Comparison of ENCODE assay signal across 7 cellular contexts in genomic region chrX:136880003-136880451, GRCh38. TPM values are rescaled to one million over a fixed set of nuclear protein-coding genes. Genes with fewer than 3 reads are reported as not detected.
DNase-seq lines count a peak whose midpoint lies in the region; ATAC-seq and TF ChIP-seq lines count a peak whose summit lies in the region.

No MANE protein-coding gene starts in this region.

- dilution Hi-C loops in mammary epithelial cell (cut with HindIII; ENCODE audit: low sequenced_read_pairs), result no loop called here

- TSS peak; percentile 71 for BruUV-seq in mammary epithelial cell (replicated peaks; lab: Mats Ljungman, UMichigan)

- H4K20me1 ChIP-seq in mammary epithelial cell (ENCODE audit: insufficient read depth, low read length), result no peaks in the 10 kb centered on the region

- H2AFZ ChIP-seq in mammary epithelial cell (ENCODE audit: low read depth, low read length), result peak overlapping the region; percentile 68

- no peaks in the 10 kb centered on the region for H3K9me3 ChIP-seq in mammary epithelial cell (replicated peaks; ENCODE audit: insufficient read depth, low read length)

- peaks cover 45% of the 10 kb centered on the region for H3K79me2 ChIP-seq in mammary epithelial cell (ENCODE audit: insufficient read depth, low read length)

- H3K27me3 ChIP-seq in mammary epithelial cell (ENCODE audit: insufficient read depth, low read length), result no peaks in the 10 kb centered on the region

- intact Hi-C loops in mammary epithelial cell (cut with micrococcal nuclease), result loop anchor here (1.0 to 5.0 kb wide), 2 partner anchors 30 to 47 kb away; no protein-coding TSS in a partner anchor

- DNase-seq in T follicular helper cell (ENCODE audit: low read depth), result peak; percentile 6
- DNase-seq in mammary epithelial cell, result no peak
- DNase-seq in kidney glomerular epithelial cell (lab: John Stamatoyannopoulos, UW), result peak; percentile 14
- peak; percentile 2 to 11 for DNase-seq in stimulated activated CD8-positive, alpha-beta memory T cell treated with anti-CD3 and anti-CD28 coated beads, Interleukin-15, amount 100 ng/mL, for 4 hours (ENCODE audit: low read depth in 2 of 2)
- no peak for DNase-seq in SKM-1 treated with dmso at 0.1 percent for 144 hours (lab: John Stamatoyannopoulos, UW; ENCODE audit: unreplicated experiment)

- no peak for TF ChIP-seq CTCF in mammary epithelial cell (conservative IDR thresholded peaks at IDR 0.05 in 1 of 2, IDR thresholded peaks at IDR 0.05 in 1 of 2; ENCODE audit: extremely low read depth in 1 of 2, insufficient read depth in 1 of 2, low read depth in 1 of 2, low read length in 2 of 2)

- peaks cover 6% of the 10 kb centered on the region for H3K36me3 ChIP-seq in mammary epithelial cell (ENCODE audit: insufficient read depth, low read length)

- H3K4me1 ChIP-seq in mammary epithelial cell (ENCODE audit: insufficient read depth, low read length), result no peaks in the 10 kb centered on the region

- H3K27ac ChIP-seq in mammary epithelial cell (ENCODE audit: insufficient read depth, low read depth, low read length), result peak overlapping the region; percentile 73

- H3K9ac ChIP-seq in mammary epithelial cell (ENCODE audit: insufficient read depth, low read length), result peak overlapping the region; percentile 82

- peak; percentile 11 for ATAC-seq in GM19025 (IDR thresholded peaks at IDR 0.05; ENCODE audit: low read depth, unreplicated experiment)
- ATAC-seq in HG03108 (IDR thresholded peaks at IDR 0.05; ENCODE audit: unreplicated experiment), result peak; percentile 17

- H3K4me3 ChIP-seq in mammary epithelial cell (replicated peaks in 1 of 3; ENCODE audit: insufficient read depth in 1 of 3, low read depth in 2 of 3, low read length in 3 of 3), result peak overlapping the region; percentile 44 to 76 (median 68)

- 34% methylated on average over 22 of the region's 32 CpGs for WGBS in mammary epithelial cell (ENCODE audit: low coverage, missing lambda C conversion rate)

- in situ Hi-C loops in mammary epithelial cell (cut with MboI; ENCODE audit: low sequenced_read_pairs in 2 of 2), result no loop called here

- H3K4me2 ChIP-seq in mammary epithelial cell (ENCODE audit: insufficient read depth, low read depth, low read length), result no peak overlapping the region

- CTCF ChIA-PET in mammary epithelial cell (lab: Charles Lee; ENCODE audit: low non-redundant PET), result no interaction called here

RNA-seq across cellular contexts. Expression of gene RBMX, which starts 0.5 kb away (rescaled TPM):
- total RNA-seq in mammary epithelial cell, result 100 to 1,000 TPM; 123 to 170 TPM
- polyA plus RNA-seq in mammary epithelial cell, result 138 TPM
- polyA minus RNA-seq in mammary epithelial cell, result 160 TPM

Comparison
In these comparisons a context has a peak if more than half of its experiments do, and no peak if none do; other contexts are left out.
1. DNase-seq: peak in T follicular helper cell (single experiment), kidney glomerular epithelial cell (single experiment) and stimulated activated CD8-positive, alpha-beta memory T cell treated with anti-CD3 and anti-CD28 coated beads, Interleukin-15, amount 100 ng/mL, for 4 hours (2 of 2); none in mammary epithelial cell (single experiment) and SKM-1 treated with dmso at 0.1 percent for 144 hours (single experiment).